In the genomic region with DNA sequence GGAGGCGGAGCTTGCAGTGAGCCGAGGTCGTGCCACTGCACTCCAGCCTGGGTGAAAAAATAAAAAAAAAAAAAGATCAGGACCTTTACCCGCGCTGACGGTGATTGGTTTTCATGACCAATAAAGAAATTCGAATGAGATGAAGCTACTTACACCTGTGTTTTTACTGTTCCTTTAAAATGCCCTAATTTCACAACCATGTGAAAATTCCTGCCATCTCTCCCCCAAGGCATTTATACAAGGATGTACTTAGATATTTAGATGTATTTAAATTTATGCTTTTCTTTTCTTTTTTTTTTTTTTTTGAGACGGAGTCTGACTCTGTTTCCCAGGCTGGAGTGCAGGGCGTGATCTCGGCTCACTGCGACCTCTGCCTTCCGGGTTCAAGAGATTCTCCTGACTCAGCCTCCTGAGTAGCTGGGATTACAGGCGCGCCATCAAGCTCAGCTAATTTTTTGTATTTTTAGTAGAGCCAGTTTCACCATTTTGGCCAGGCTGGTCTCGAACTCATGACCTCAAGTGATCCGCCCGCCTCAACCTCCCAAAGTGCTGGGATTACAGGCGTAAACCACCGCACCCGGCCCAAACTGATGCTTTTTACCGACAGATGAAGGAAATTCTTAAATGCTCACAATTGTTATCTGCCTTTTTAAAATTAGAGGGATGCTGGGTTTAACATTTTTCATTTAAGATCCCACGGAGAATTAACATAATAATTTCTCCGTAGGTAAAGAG, we compare ENCODE assay signal across 8 cellular contexts. TPM values are rescaled to one million over a fixed set of nuclear protein-coding genes. Genes with fewer than 3 reads are reported as not detected.
DNase-seq lines count a peak whose midpoint lies in the region; ATAC-seq and TF ChIP-seq lines count a peak whose summit lies in the region.

No MANE protein-coding gene starts in this region.

- no peaks in the 10 kb centered on the region for H3K9me3 ChIP-seq in Loucy (ENCODE audit: insufficient read depth, low read depth, low read length)
- H3K9me3 ChIP-seq in breast epithelium = no peaks in the 10 kb centered on the region
- H3K9me3 ChIP-seq in parathyroid adenoma (ENCODE audit: control insufficient read depth, low read length) = no peaks in the 10 kb centered on the region

- H3K9me2 ChIP-seq in Loucy (replicated peaks; ENCODE audit: low read depth, low read length) = no peaks in the 10 kb centered on the region

- H3F3A ChIP-seq in Loucy (ENCODE audit: low read depth) = no peaks in the 10 kb centered on the region

- H4K20me1 ChIP-seq in Loucy (ENCODE audit: insufficient read depth, low read length, poor library complexity, severe bottlenecking) = no peaks in the 10 kb centered on the region

- TF ChIP-seq POLR2A in breast epithelium (IDR thresholded peaks at IDR 0.05) = no peak

- no peak for ATAC-seq in HG03097 (IDR thresholded peaks at IDR 0.05; ENCODE audit: low FRiP score, unreplicated experiment)

- intact Hi-C loops in breast epithelium (cut with DNase I; ENCODE audit: low total_unique reads) = loop anchor here (10.0 kb wide), 1 partner anchor 138 kb away; the partner anchor contains the start of gene MCM10

- peak overlapping the region; percentile 75; the same call in 1 of the 2 replicates for H2AFZ ChIP-seq in Loucy (ENCODE audit: low read length)
- H2AFZ ChIP-seq in parathyroid adenoma = peak overlapping the region; percentile 98

- H3K4me2 ChIP-seq in Loucy (ENCODE audit: low read depth, low read length, poor library complexity, severe bottlenecking) = peak overlapping the region; percentile 78
- H3K4me2 ChIP-seq in parathyroid adenoma (ENCODE audit: low read length) = no peak overlapping the region

- H3K9ac ChIP-seq in Loucy (ENCODE audit: low read depth, low read length, poor library complexity, severe bottlenecking) (peak overlapping the region; percentile 76), parathyroid adenoma (no peak overlapping the region)

- TF ChIP-seq CTCF in C4-2B (conservative IDR thresholded peaks at IDR 0.05) (no peak), Loucy (conservative IDR thresholded peaks at IDR 0.05; ENCODE audit: low read length) (no peak), breast epithelium (IDR thresholded peaks at IDR 0.05) (no peak), parathyroid adenoma (IDR thresholded peaks at IDR 0.05) (no peak)

- DNase-seq in breast epithelium (ENCODE audit: low spot score in 2 of 2) = no peak
- no peak for DNase-seq in NCI-H1048 (lab: John Stamatoyannopoulos, UW)
- DNase-seq in NCI-H446 (lab: John Stamatoyannopoulos, UW) = no peak
- no peak for DNase-seq in NOMO-1 treated with dmso at 0.1 percent for 144 hours (lab: John Stamatoyannopoulos, UW; ENCODE audit: unreplicated experiment)

- peak overlapping the region; percentile 69 for H3K27ac ChIP-seq in C4-2B
- peak overlapping the region; percentile 95 to 96 for H3K27ac ChIP-seq in breast epithelium
- H3K27ac ChIP-seq in parathyroid adenoma = peak overlapping the region; percentile 99

- H3K4me3 ChIP-seq in Loucy (ENCODE audit: low read length, poor library complexity, severe bottlenecking) (peak overlapping the region; percentile 90), breast epithelium (peak overlapping the region; percentile 50 to 72 (median 62)), parathyroid adenoma (ENCODE audit: low read depth, low read length) (peak overlapping the region; percentile 84)

- H3K79me2 ChIP-seq in Loucy (ENCODE audit: insufficient read depth, low read length) (peaks cover 10% of the 10 kb centered on the region), parathyroid adenoma (no peaks in the 10 kb centered on the region)

- H3K36me3 ChIP-seq in Loucy (ENCODE audit: insufficient read depth, low read length) = no peaks in the 10 kb centered on the region
- H3K36me3 ChIP-seq in breast epithelium = no peaks in the 10 kb centered on the region
- peaks cover 3% of the 10 kb centered on the region for H3K36me3 ChIP-seq in parathyroid adenoma (ENCODE audit: control insufficient read depth, insufficient read depth, low read length)

- H3K4me1 ChIP-seq in Loucy (ENCODE audit: insufficient read depth, low read length, poor library complexity, severe bottlenecking) = peaks cover 13% of the 10 kb centered on the region
- peaks cover 0 to 4% of the 10 kb centered on the region in 2 donors for H3K4me1 ChIP-seq in breast epithelium
- peaks cover 4% of the 10 kb centered on the region for H3K4me1 ChIP-seq in parathyroid adenoma

- H3K27me3 ChIP-seq in Loucy (ENCODE audit: insufficient read depth, low read length, poor library complexity, severe bottlenecking) = no peaks in the 10 kb centered on the region
- H3K27me3 ChIP-seq in breast epithelium = no peaks in the 10 kb centered on the region
- no peaks in the 10 kb centered on the region for H3K27me3 ChIP-seq in parathyroid adenoma (ENCODE audit: control insufficient read depth, insufficient read depth, low read length)

RNA-seq across cellular contexts. Expression of gene PHYH, which starts 3.1 kb away (rescaled TPM):
- total RNA-seq in breast epithelium = 10 to 100 TPM; 23.7 to 74.7 (median 26.9) TPM

RNA-seq across cellular contexts. Expression of gene SEPHS1, which starts 45.1 kb away (rescaled TPM):
- total RNA-seq in breast epithelium = 10 to 100 TPM; 33.9 to 53.3 (median 43.6) TPM
